ENCODE assay signal across 14 cellular contexts in genomic region chr22:40324468-40325305, GRCh38. TPM values are rescaled to one million over a fixed set of nuclear protein-coding genes. Genes with fewer than 3 reads are reported as not detected.
DNase-seq lines count a peak whose midpoint lies in the region; ATAC-seq and TF ChIP-seq lines count a peak whose summit lies in the region.
"Had no signal": no experiment of that assay in that cellular context is flagged by ENCODE, and none has a peak within 500 bp of the region (broad histone marks: within the 10 kb centered on the region; RNA-seq: fewer than 3 reads in every experiment).

No MANE protein-coding gene starts in this region.

- H3K9me3 Mint-ChIP-seq in activated CD4-positive, alpha-beta memory T cell treated with anti-CD3 and anti-CD28 coated beads for 36 hours: no peaks in the 10 kb centered on the region
- no peaks in the 10 kb centered on the region for H3K9me3 Mint-ChIP-seq in mesothelial cell of epicardium
- H3K9me3 Mint-ChIP-seq: CD14-positive monocyte had no signal

- peak overlapping the region; percentile 37 for H3K27ac ChIP-seq in HUES48 (ENCODE audit: low read depth, low read length)
- H3K27ac ChIP-seq in spleen: peak overlapping the region; percentile 36 to 88 (median 70)
- no peak overlapping the region for H3K27ac ChIP-seq in mammary epithelial cell (ENCODE audit: insufficient read depth, low read depth, low read length)
- H3K27ac ChIP-seq: uterus, WERI-Rb-1 had no signal

- H3K4me1 Mint-ChIP-seq in activated CD4-positive, alpha-beta memory T cell treated with anti-CD3 and anti-CD28 coated beads for 36 hours (ENCODE audit: low read depth): peaks cover 91% of the 10 kb centered on the region
- no peaks in the 10 kb centered on the region for H3K4me1 Mint-ChIP-seq in mesothelial cell of epicardium

- ATAC-seq in GM18861 (IDR thresholded peaks at IDR 0.05; ENCODE audit: unreplicated experiment): no peak
- no peak for ATAC-seq in HG03439 (IDR thresholded peaks at IDR 0.05; ENCODE audit: unreplicated experiment)
- ATAC-seq: PC-3 had no signal

- TF ChIP-seq POLR2A in spleen (IDR thresholded peaks at IDR 0.05): no peak

- no TSS peak for BruUV-seq in mammary epithelial cell (replicated peaks; lab: Mats Ljungman, UMichigan)

- TF ChIP-seq CTCF in spleen (IDR thresholded peaks at IDR 0.05 in 8 of 11, conservative IDR thresholded peaks at IDR 0.05 in 3 of 11) (no peak), mammary epithelial cell (conservative IDR thresholded peaks at IDR 0.05 in 1 of 2, IDR thresholded peaks at IDR 0.05 in 1 of 2; ENCODE audit: extremely low read depth in 1 of 2, insufficient read depth in 1 of 2, low read depth in 1 of 2, low read length in 2 of 2) (no peak), mesothelial cell of epicardium (IDR thresholded peaks at IDR 0.05; ENCODE audit: unreplicated experiment) (no peak)

- no peaks in the 10 kb centered on the region for H3K9me3 ChIP-seq in HUES48 (ENCODE audit: control insufficient read depth, insufficient read depth, low read length)
- no peaks in the 10 kb centered on the region for H3K9me3 ChIP-seq in spleen
- H3K9me3 ChIP-seq in mammary epithelial cell (replicated peaks; ENCODE audit: insufficient read depth, low read length): no peaks in the 10 kb centered on the region
- H3K9me3 ChIP-seq: uterus had no signal

- no peaks in the 10 kb centered on the region for H3K27me3 Mint-ChIP-seq in activated CD4-positive, alpha-beta memory T cell treated with anti-CD3 and anti-CD28 coated beads for 36 hours
- H3K27me3 Mint-ChIP-seq in mesothelial cell of epicardium (ENCODE audit: low read depth): no peaks in the 10 kb centered on the region

- H3K4me3 ChIP-seq in HUES48 (ENCODE audit: low read depth, low read length) (no peak overlapping the region), spleen (no peak overlapping the region), mammary epithelial cell (replicated peaks in 1 of 3; ENCODE audit: insufficient read depth in 1 of 3, low read depth in 2 of 3, low read length in 3 of 3) (no peak overlapping the region)
- H3K4me3 ChIP-seq: uterus had no signal

- H3K4me2 ChIP-seq in mammary epithelial cell (ENCODE audit: insufficient read depth, low read depth, low read length): no peak overlapping the region

- WGBS in spleen, 5 donors: 60 to 75% (median 70%) methylated on average over 19 of the region's 19 CpGs
- WGBS in mammary epithelial cell (ENCODE audit: low coverage, missing lambda C conversion rate): 88% methylated on average over 18 of the region's 19 CpGs

- H3K36me3 ChIP-seq in HUES48 (ENCODE audit: control insufficient read depth, insufficient read depth, low read length) (peaks cover 59% of the 10 kb centered on the region), spleen (peaks cover 0 to 84% (median 47%) of the 10 kb centered on the region in 6 donors), mammary epithelial cell (ENCODE audit: insufficient read depth, low read length) (peaks cover 10% of the 10 kb centered on the region)
- H3K36me3 ChIP-seq: uterus had no signal

- H3K4me1 ChIP-seq in HUES48 (ENCODE audit: control insufficient read depth, insufficient read depth, low read length): peaks cover 33% of the 10 kb centered on the region
- H3K4me1 ChIP-seq in spleen: peaks cover 6 to 70% (median 32%) of the 10 kb centered on the region in 6 donors
- no peaks in the 10 kb centered on the region for H3K4me1 ChIP-seq in mammary epithelial cell (ENCODE audit: insufficient read depth, low read length)
- H3K4me1 ChIP-seq: uterus had no signal

- POLR2A ChIA-PET in activated CD4-positive, alpha-beta memory T cell treated with anti-CD3 and anti-CD28 coated beads for 36 hours (lab: Charles Lee): interaction anchor here (0.5 to 1.6 kb wide), 7 partner anchors 15 to 271 kb away, joined by 3 to 5 read pairs (median 4); partner anchors contain the start of gene ADSL

- no peak overlapping the region for H2AFZ ChIP-seq in mammary epithelial cell (ENCODE audit: low read depth, low read length)

- H3K36me3 Mint-ChIP-seq in activated CD4-positive, alpha-beta memory T cell treated with anti-CD3 and anti-CD28 coated beads for 36 hours: peaks cover 24% of the 10 kb centered on the region
- H3K36me3 Mint-ChIP-seq in mesothelial cell of epicardium: peaks cover 40% of the 10 kb centered on the region

- peak overlapping the region; percentile 97 for H3K27ac Mint-ChIP-seq in activated CD4-positive, alpha-beta memory T cell treated with anti-CD3 and anti-CD28 coated beads for 36 hours
- H3K27ac Mint-ChIP-seq in mesothelial cell of epicardium: no peak overlapping the region

- CTCF ChIA-PET in activated CD4-positive, alpha-beta memory T cell treated with anti-CD3 and anti-CD28 coated beads for 36 hours (lab: Charles Lee): interaction anchor here (0.9 to 3.1 kb wide), 6 partner anchors 12 to 791 kb away, joined by 3 to 21 read pairs (median 4); partner anchors contain the start of gene TNRC6B
- CTCF ChIA-PET in mammary epithelial cell (lab: Charles Lee; ENCODE audit: low non-redundant PET): no interaction called here

- no peaks in the 10 kb centered on the region for H3K79me2 ChIP-seq in mammary epithelial cell (ENCODE audit: insufficient read depth, low read length)

- DNase-seq in activated CD4-positive, alpha-beta memory T cell treated with anti-CD3 and anti-CD28 coated beads for 36 hours: peak; percentile 64
- peak; percentile 81 for DNase-seq in central memory CD4-positive, alpha-beta T cell
- DNase-seq in spleen (peak; percentile 80), mammary epithelial cell (no peak), mesothelial cell of epicardium (ENCODE audit: low spot score in 2 of 2, unreplicated experiment in 2 of 2) (no peak)
- DNase-seq: KBM-7, NCI-H2081, PC-3, uterus, WERI-Rb-1 had no signal

- no peaks in the 10 kb centered on the region for H3K27me3 ChIP-seq in HUES48 (ENCODE audit: control insufficient read depth, insufficient read depth, low read length)
- H3K27me3 ChIP-seq in spleen (replicated peaks in 1 of 7): no peaks in the 10 kb centered on the region
- no peaks in the 10 kb centered on the region for H3K27me3 ChIP-seq in mammary epithelial cell (ENCODE audit: insufficient read depth, low read length)
- H3K27me3 ChIP-seq: uterus had no signal

- dilution Hi-C loops in mammary epithelial cell (cut with HindIII; ENCODE audit: low sequenced_read_pairs): loop anchor here (5.0 to 25.0 kb wide), 2 partner anchors 48 to 262 kb away; partner anchors contain the start of gene SGSM3

- H3K9ac ChIP-seq in HUES48 (ENCODE audit: low read depth, low read length): no peak overlapping the region
- no peak overlapping the region for H3K9ac ChIP-seq in mammary epithelial cell (ENCODE audit: insufficient read depth, low read length)

- intact Hi-C loops in activated CD4-positive, alpha-beta memory T cell treated with anti-CD3 and anti-CD28 coated beads for 36 hours (cut with micrococcal nuclease): loop anchor here (1.0 to 10.0 kb wide), 8 partner anchors 11 to 380 kb away; partner anchors contain the start of genes ADSL and TNRC6B
- intact Hi-C loops in spleen (cut with DNase I; ENCODE audit: low total_unique reads) (no loop called here), mammary epithelial cell (cut with micrococcal nuclease) (no loop called here)

- in situ Hi-C loops in mammary epithelial cell (cut with MboI; ENCODE audit: low sequenced_read_pairs in 2 of 2): no loop called here

- H3K4me3 Mint-ChIP-seq in activated CD4-positive, alpha-beta memory T cell treated with anti-CD3 and anti-CD28 coated beads for 36 hours: peak overlapping the region; percentile 74
- no peak overlapping the region for H3K4me3 Mint-ChIP-seq in mesothelial cell of epicardium
- H3K4me3 Mint-ChIP-seq: CD14-positive monocyte had no signal

- H4K20me1 ChIP-seq in mammary epithelial cell (ENCODE audit: insufficient read depth, low read length): no peaks in the 10 kb centered on the region

RNA-seq across cellular contexts. Expression of gene ADSL, which starts 21.6 kb away (rescaled TPM):
- 100 to 1,000 TPM; 143 to 146 TPM for total RNA-seq in activated CD4-positive, alpha-beta memory T cell treated with anti-CD3 and anti-CD28 coated beads for 36 hours
- total RNA-seq in spleen (10 to 100 TPM; 40.4 to 77.7 (median 55.0) TPM), mammary epithelial cell (10 to 100 TPM; 67.5 to 78.0 TPM), mesothelial cell of epicardium (73.4 to 77.8 TPM (median 77.7 TPM) in 3 replicates)
- polyA plus RNA-seq in spleen (10 to 100 TPM; 39.1 to 52.5 (median 43.3) TPM), mammary epithelial cell (109 TPM)
- 110 TPM for polyA minus RNA-seq in mammary epithelial cell

RNA-seq across cellular contexts. Expression of gene SGSM3, which starts 45.7 kb away (rescaled TPM):
- total RNA-seq in activated CD4-positive, alpha-beta memory T cell treated with anti-CD3 and anti-CD28 coated beads for 36 hours: 10 to 100 TPM; 53.2 to 55.4 TPM
- total RNA-seq in spleen: 10 to 100 TPM; 56.3 to 99.3 (median 88.2) TPM
- 100 to 1,000 TPM; 100 to 176 (median 161) TPM for polyA plus RNA-seq in spleen
- 10 to 100 TPM; 25.8 to 47.4 TPM for total RNA-seq in mammary epithelial cell
- polyA plus RNA-seq in mammary epithelial cell: 47.4 TPM
- 63.5 TPM for polyA minus RNA-seq in mammary epithelial cell
- 93.4 to 101 TPM (median 100 TPM) in 3 replicates for total RNA-seq in mesothelial cell of epicardium

Comparison
In these comparisons a context has a peak if more than half of its experiments do, and no peak if none do; other contexts are left out.
1. DNase-seq: peak in activated CD4-positive, alpha-beta memory T cell treated with anti-CD3 and anti-CD28 coated beads for 36 hours (single experiment), central memory CD4-positive, alpha-beta T cell (single experiment) and spleen (single experiment); none in mammary epithelial cell (single experiment) and mesothelial cell of epicardium (0 of 2).